ENCODE assay signal across 17 cellular contexts in the genomic region with DNA sequence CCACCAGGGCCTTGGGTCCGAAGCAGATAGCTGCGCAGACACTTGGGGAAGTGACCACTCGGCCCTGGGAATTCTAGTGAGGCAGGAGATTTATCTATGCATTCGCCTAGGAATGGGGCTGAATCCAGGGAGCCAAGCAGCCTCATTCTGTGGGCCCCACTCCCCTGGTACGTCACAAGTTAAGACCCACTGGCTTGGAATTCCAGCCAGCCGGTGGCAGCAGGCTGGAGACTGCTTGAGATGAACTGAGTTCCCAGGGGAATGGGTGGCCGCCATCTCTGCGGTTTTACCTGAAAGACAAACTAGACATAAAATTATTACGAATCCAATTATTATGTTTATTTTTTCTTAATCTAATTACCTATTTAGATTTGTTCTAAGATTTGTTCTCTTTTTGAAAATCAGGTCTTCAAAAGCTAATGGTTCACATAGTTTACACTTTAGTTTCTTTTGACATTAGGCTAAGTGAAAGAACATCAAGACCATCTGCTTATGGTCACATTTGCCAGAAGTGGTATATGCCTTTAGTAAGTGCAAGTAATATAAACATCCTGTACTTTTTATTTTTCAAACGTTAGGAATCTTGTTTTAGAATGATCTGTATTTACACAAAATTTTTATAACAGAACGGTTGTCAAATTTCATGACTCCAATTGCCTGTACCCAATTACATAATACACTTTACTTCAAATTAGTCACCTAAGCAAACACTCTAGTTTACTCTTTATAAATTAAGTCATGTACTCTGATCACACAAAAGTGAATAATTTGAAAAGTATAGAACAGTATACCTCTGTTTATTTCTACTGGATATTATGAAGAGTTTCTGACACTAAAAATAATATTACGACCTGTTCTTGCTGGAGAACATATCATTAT.
DNase-seq lines count a peak whose midpoint lies in the region; ATAC-seq, FAIRE-seq and TF ChIP-seq lines count a peak whose summit lies in the region.
"Had no signal": no experiment of that assay in that cellular context is flagged by ENCODE, and none has a peak within 500 bp of the region (broad histone marks: within the 10 kb centered on the region; RNA-seq: fewer than 3 reads in every experiment).

No MANE protein-coding gene starts in this region.

- H2AK9ac ChIP-seq in IMR-90 (replicated peaks; ENCODE audit: low read depth, low read length, poor library complexity) = no peak overlapping the region

- H3K79me2 ChIP-seq in H9 (ENCODE audit: insufficient read depth, low read length) = no peaks in the 10 kb centered on the region
- H3K79me2 ChIP-seq: hepatocyte had no signal

- H3K4me1 ChIP-seq in A549 (peaks cover 22% of the 10 kb centered on the region), IMR-90 (ENCODE audit: control insufficient read depth, insufficient read depth, low read length) (peaks cover 6% of the 10 kb centered on the region; the same call in 1 of the 2 replicates), H9 (ENCODE audit: insufficient read depth, low read length) (no peaks in the 10 kb centered on the region), Caco-2 (no peaks in the 10 kb centered on the region)
- H3K4me1 ChIP-seq: stomach had no signal

- H3K27me3 Mint-ChIP-seq in H9 (ENCODE audit: low read depth) (no peaks in the 10 kb centered on the region), Caco-2 (ENCODE audit: insufficient read depth, unreplicated experiment) (no peaks in the 10 kb centered on the region)
- H3K27me3 Mint-ChIP-seq: CD4-positive, alpha-beta memory T cell; effector memory CD8-positive, alpha-beta T cell had no signal

- H4K20me1 ChIP-seq in IMR-90 (ENCODE audit: insufficient read depth, low read length) (no peaks in the 10 kb centered on the region), H9 (ENCODE audit: control insufficient read depth, insufficient read depth, insufficient read length) (no peaks in the 10 kb centered on the region)

- BruUV-seq in IMR-90 (replicated peaks; lab: Mats Ljungman, UMichigan) (no TSS peak), Caco-2 (replicated peaks; lab: Mats Ljungman, UMichigan) (no TSS peak)

- no peaks in the 10 kb centered on the region for H3K27me3 ChIP-seq in IMR-90 (ENCODE audit: control insufficient read depth, insufficient read depth, low read length)
- no peaks in the 10 kb centered on the region for H3K27me3 ChIP-seq in H9 (ENCODE audit: insufficient read depth, low read length)
- no peaks in the 10 kb centered on the region for H3K27me3 ChIP-seq in Caco-2 (replicated peaks; ENCODE audit: control insufficient read depth, insufficient read depth, low read length)
- H3K27me3 ChIP-seq: hepatocyte, stomach had no signal

- H3K18ac ChIP-seq in IMR-90 (ENCODE audit: low read depth, low read length) (peak overlapping the region; percentile 75), H9 (ENCODE audit: insufficient read length, low read depth, low read length) (no peak overlapping the region)

- H3T11ph ChIP-seq in H9 (ENCODE audit: low read length) = no peak overlapping the region

- H3K9me3 ChIP-seq in A549 (no peaks in the 10 kb centered on the region), IMR-90 (ENCODE audit: control insufficient read depth, insufficient read depth, low read length) (peaks cover 2% of the 10 kb centered on the region; the same call in 1 of the 2 replicates), H9 (ENCODE audit: control insufficient read depth, low read depth, low read length) (no peaks in the 10 kb centered on the region), Caco-2 (no peaks in the 10 kb centered on the region)
- H3K9me3 ChIP-seq: stomach had no signal

- WGBS in A549 (ENCODE audit: missing lambda C conversion rate) = 70% methylated on average over 11 of the region's 12 CpGs
- WGBS in IMR-90 (ENCODE audit: extremely low coverage in 2 of 2, insufficient read length in 1 of 2), 2 experiments = no CpG with 5 or more reads among the region's 12 CpGs
- WGBS in H9 (ENCODE audit: extremely low coverage, insufficient read length, low lambda C conversion rate) = no CpG with 5 or more reads among the region's 12 CpGs

- no peak overlapping the region for H2BK12ac ChIP-seq in H9 (ENCODE audit: insufficient read length, low read depth, low read length)

- POLR2A ChIA-PET in A549 (lab: Yijun Ruan, JAX) (no interaction called here), IMR-90 (lab: Charles Lee; ENCODE audit: unreplicated experiment) (no interaction called here), Caco-2 (lab: Charles Lee) (no interaction called here)

- H2BK15ac ChIP-seq in IMR-90 (ENCODE audit: low read depth, low read length) (no peak overlapping the region), H9 (ENCODE audit: low read depth, low read length) (no peak overlapping the region)

- in situ Hi-C loops in IMR-90 (cut with MboI; ENCODE audit: low sequenced_read_pairs) = no loop called here

- H3K23ac ChIP-seq in IMR-90 (ENCODE audit: low read depth, low read length) (no peak overlapping the region; the same call in 1 of the 2 replicates), H9 (ENCODE audit: insufficient read length, low read depth, low read length) (no peak overlapping the region)

- dilution Hi-C loops in IMR-90 (cut with HindIII; ENCODE audit: low sequenced_read_pairs, unreplicated experiment) = no loop called here

- H3K56ac ChIP-seq in IMR-90 (ENCODE audit: extremely low read depth, insufficient read depth, low read length) (no peak overlapping the region), H9 (ENCODE audit: insufficient read length, low read depth, low read length) (no peak overlapping the region)

- H3K14ac ChIP-seq in IMR-90 (replicated peaks; ENCODE audit: low read depth, low read length) = peak overlapping the region; percentile 48; the same call in 1 of the 2 replicates
- no peak overlapping the region for H3K14ac ChIP-seq in H9 (ENCODE audit: insufficient read depth, low read length)

- H4K8ac ChIP-seq in IMR-90 (ENCODE audit: low read depth in 2 of 2, low read length in 2 of 2) = peak overlapping the region in 1 of 2 experiments; percentile 34; a peak in 2 of 4 replicates
- no peak overlapping the region for H4K8ac ChIP-seq in H9 (replicated peaks; ENCODE audit: insufficient read length, low read depth, low read length)

- H2BK20ac ChIP-seq in IMR-90 (ENCODE audit: low read depth, low read length) (peak overlapping the region; percentile 67), H9 (ENCODE audit: low read depth, low read length, poor library complexity, severe bottlenecking) (no peak overlapping the region)

- H2AK5ac ChIP-seq in IMR-90 (ENCODE audit: low read depth, low read length) = peak overlapping the region; percentile 68
- no peak overlapping the region for H2AK5ac ChIP-seq in H9 (ENCODE audit: insufficient read length, low read length)

- DNase-seq in A549 (ENCODE audit: low read depth in 1 of 2, low spot score in 1 of 2) (no peak), IMR-90 (peak; percentile 68), NCI-H748 treated with DMSO at 0.1 percent for 48 hours (lab: John Stamatoyannopoulos, UW) (peak; percentile 87), fibroblast of peridontal ligament (ENCODE audit: extremely low read depth) (peak; percentile 4), H9 (no peak), Caco-2 (no peak)
- DNase-seq: activated CD8-positive, alpha-beta memory T cell treated with anti-CD3 and anti-CD28 coated beads, Interleukin-2, amount 50 U/mL, for 48 hours; activated naive CD4-positive, alpha-beta T cell treated with anti-CD3 and anti-CD28 coated beads for 36 hours; CD4-positive, alpha-beta memory T cell; cerebellar nuclear complex; effector memory CD8-positive, alpha-beta T cell; NCI-H2171; stomach had no signal

- no peak for TF ChIP-seq CTCF in A549 (IDR thresholded peaks at IDR 0.05)
- TF ChIP-seq CTCF in IMR-90 (conservative IDR thresholded peaks at IDR 0.05; ENCODE audit: low read depth, low read length) = no peak
- TF ChIP-seq CTCF in H9 (conservative IDR thresholded peaks at IDR 0.05) = no peak
- no peak for TF ChIP-seq CTCF in Caco-2 (IDR thresholded peaks at IDR 0.05; ENCODE audit: insufficient read depth in 1 of 2, low read depth in 1 of 2, low read length in 1 of 2, severe bottlenecking in 1 of 2, unreplicated experiment in 1 of 2)

- H3K4me2 ChIP-seq in A549 = peak overlapping the region; percentile 37; the same call in 1 of the 3 replicates
- no peak overlapping the region for H3K4me2 ChIP-seq in IMR-90 (ENCODE audit: low read depth, low read length)
- no peak overlapping the region for H3K4me2 ChIP-seq in H9 (ENCODE audit: insufficient read depth, insufficient read length, low read length)
- H3K4me2 ChIP-seq: hepatocyte had no signal

- ATAC-seq in A549 (no peak), IMR-90 (ENCODE audit: low read depth) (peak; percentile 67), HG03520 (IDR thresholded peaks at IDR 0.05; ENCODE audit: unreplicated experiment) (no peak), HG03469 (IDR thresholded peaks at IDR 0.05; ENCODE audit: unreplicated experiment) (no peak)
- ATAC-seq: effector memory CD8-positive, alpha-beta T cell had no signal

- H4K5ac ChIP-seq in IMR-90 (ENCODE audit: low read depth, low read length) (peak overlapping the region; percentile 9; the same call in 1 of the 2 replicates), H9 (ENCODE audit: insufficient read length, low read depth, low read length) (no peak overlapping the region)

- H3K9me3 Mint-ChIP-seq in H9 (no peaks in the 10 kb centered on the region; a peak in 1 of 5 replicates), Caco-2 (ENCODE audit: unreplicated experiment) (no peaks in the 10 kb centered on the region)
- H3K9me3 Mint-ChIP-seq: activated naive CD4-positive, alpha-beta T cell treated with anti-CD3 and anti-CD28 coated beads for 36 hours had no signal

- H3K27ac ChIP-seq in A549 (peak overlapping the region; percentile 33 to 35; a peak in 2 of 6 replicates), IMR-90 (ENCODE audit: insufficient read depth, low read length) (peak overlapping the region; percentile 80), H9 (ENCODE audit: insufficient read length, low read depth, low read length) (no peak overlapping the region)
- H3K27ac ChIP-seq: hepatocyte, stomach had no signal

- no peak for FAIRE-seq in A549 (lab: Jason Lieb, UNC)
- FAIRE-seq: HTR-8/SVneo had no signal

- CTCF ChIA-PET in A549 (lab: Yijun Ruan, JAX) = no interaction called here
- CTCF ChIA-PET in IMR-90 (lab: Yijun Ruan, JAX) = no interaction called here
- CTCF ChIA-PET in Caco-2 (lab: Charles Lee) = no interaction called here

- H3K4me3 Mint-ChIP-seq in H9 = no peak overlapping the region
- no peak overlapping the region for H3K4me3 Mint-ChIP-seq in Caco-2 (ENCODE audit: unreplicated experiment)
- H3K4me3 Mint-ChIP-seq: activated naive CD4-positive, alpha-beta T cell treated with anti-CD3 and anti-CD28 coated beads for 36 hours; CD4-positive, alpha-beta memory T cell; effector memory CD8-positive, alpha-beta T cell had no signal

- no peaks in the 10 kb centered on the region; a peak in 1 of 7 replicates for H3K36me3 Mint-ChIP-seq in H9 (ENCODE audit: insufficient read depth in 1 of 3, low read depth in 3 of 3)
- no peaks in the 10 kb centered on the region for H3K36me3 Mint-ChIP-seq in Caco-2 (ENCODE audit: insufficient read depth, unreplicated experiment)
- H3K36me3 Mint-ChIP-seq: CD4-positive, alpha-beta memory T cell had no signal

- H3K4me3 ChIP-seq in A549 = no peak overlapping the region
- no peak overlapping the region for H3K4me3 ChIP-seq in IMR-90 (ENCODE audit: insufficient read depth, low read depth, low read length)
- H3K4me3 ChIP-seq in Caco-2 (ENCODE audit: low read depth, low read length) = no peak overlapping the region
- H3K4me3 ChIP-seq: hepatocyte, stomach had no signal

- H2BK120ac ChIP-seq in IMR-90 (ENCODE audit: low read depth, low read length) (peak overlapping the region; percentile 72), H9 (ENCODE audit: low read depth, low read length, poor library complexity, severe bottlenecking) (no peak overlapping the region)

- H3K9ac ChIP-seq in IMR-90 (ENCODE audit: low read depth, low read length) (no peak overlapping the region), H9 (ENCODE audit: extremely low read depth, insufficient read length, low read length) (no peak overlapping the region)

- intact Hi-C loops in IMR-90 (cut with micrococcal nuclease) = loop anchor here (5.0 kb wide), 1 partner anchor 197 kb away; no protein-coding TSS in a partner anchor
- intact Hi-C loops in Caco-2 (cut with micrococcal nuclease; ENCODE audit: unreplicated experiment) = no loop called here

- H4K91ac ChIP-seq in IMR-90 (ENCODE audit: insufficient read depth, low read depth, low read length) = peak overlapping the region; percentile 18; the same call in 1 of the 2 replicates
- H4K91ac ChIP-seq in H9 (ENCODE audit: insufficient read length, low read depth, low read length) = no peak overlapping the region

- TF ChIP-seq POLR2A in A549 (IDR thresholded peaks at IDR 0.05; ENCODE audit: low read length) (no peak), IMR-90 (IDR thresholded peaks at IDR 0.05; ENCODE audit: low read depth, low read length) (no peak)

- TF ChIP-seq RAD21 in A549 (conservative IDR thresholded peaks at IDR 0.05 in 1 of 2, IDR thresholded peaks at IDR 0.05 in 1 of 2) = no peak
- no peak for TF ChIP-seq RAD21 in IMR-90 (IDR thresholded peaks at IDR 0.05; ENCODE audit: low read length)

- no peaks in the 10 kb centered on the region for H3K9me1 ChIP-seq in IMR-90 (ENCODE audit: insufficient read depth, low read length)

- H3K4ac ChIP-seq in IMR-90 (ENCODE audit: low read depth, low read length) (peak overlapping the region; percentile 53), H9 (ENCODE audit: low read depth, low read length) (no peak overlapping the region)

- H2AFZ ChIP-seq in IMR-90 (replicated peaks; ENCODE audit: low read length, poor library complexity) (peak overlapping the region; percentile 18), H9 (ENCODE audit: low read length) (no peak overlapping the region)
- H2AFZ ChIP-seq: hepatocyte had no signal

- H3K79me1 ChIP-seq in IMR-90 (ENCODE audit: low read depth in 1 of 2, low read length in 2 of 2) (no peaks in the 10 kb centered on the region), H9 (ENCODE audit: insufficient read depth, low read depth, low read length, poor library complexity, severe bottlenecking) (no peaks in the 10 kb centered on the region)

- peak overlapping the region; percentile 4 for H2BK5ac ChIP-seq in IMR-90 (ENCODE audit: low read depth, low read length, poor library complexity, severe bottlenecking)
- no peak overlapping the region for H2BK5ac ChIP-seq in H9 (ENCODE audit: insufficient read length, low read length)

- H3K36me3 ChIP-seq in IMR-90 (ENCODE audit: control insufficient read depth, insufficient read depth, low read length) (no peaks in the 10 kb centered on the region), Caco-2 (ENCODE audit: control insufficient read depth, insufficient read depth, low read length) (no peaks in the 10 kb centered on the region)
- H3K36me3 ChIP-seq: stomach had no signal

- H3K4me1 Mint-ChIP-seq in H9 (peaks cover under 1% of the 10 kb centered on the region in 2 experiments), Caco-2 (ENCODE audit: low read depth, unreplicated experiment) (no peaks in the 10 kb centered on the region)
- H3K4me1 Mint-ChIP-seq: CD4-positive, alpha-beta memory T cell had no signal

- H3K23me2 ChIP-seq in H9 (ENCODE audit: insufficient read length, low read depth, low read length, poor library complexity, severe bottlenecking) = no peaks in the 10 kb centered on the region

- H3K27ac Mint-ChIP-seq in H9 = no peak overlapping the region; a peak in 1 of 7 replicates
- H3K27ac Mint-ChIP-seq in Caco-2 (ENCODE audit: unreplicated experiment) = no peak overlapping the region
- H3K27ac Mint-ChIP-seq: activated naive CD4-positive, alpha-beta T cell treated with anti-CD3 and anti-CD28 coated beads for 36 hours; CD4-positive, alpha-beta memory T cell; effector memory CD8-positive, alpha-beta T cell had no signal

- no peak for TF ChIP-seq EP300 in A549 (IDR thresholded peaks at IDR 0.05)

Comparison
In these comparisons a context has a peak if more than half of its experiments do, and no peak if none do; other contexts are left out.
1. DNase-seq: peak in IMR-90 (single experiment), NCI-H748 treated with DMSO at 0.1 percent for 48 hours (single experiment) and fibroblast of peridontal ligament (single experiment); none in A549 (0 of 2), H9 (single experiment) and Caco-2 (0 of 2).